In the genomic region with DNA sequence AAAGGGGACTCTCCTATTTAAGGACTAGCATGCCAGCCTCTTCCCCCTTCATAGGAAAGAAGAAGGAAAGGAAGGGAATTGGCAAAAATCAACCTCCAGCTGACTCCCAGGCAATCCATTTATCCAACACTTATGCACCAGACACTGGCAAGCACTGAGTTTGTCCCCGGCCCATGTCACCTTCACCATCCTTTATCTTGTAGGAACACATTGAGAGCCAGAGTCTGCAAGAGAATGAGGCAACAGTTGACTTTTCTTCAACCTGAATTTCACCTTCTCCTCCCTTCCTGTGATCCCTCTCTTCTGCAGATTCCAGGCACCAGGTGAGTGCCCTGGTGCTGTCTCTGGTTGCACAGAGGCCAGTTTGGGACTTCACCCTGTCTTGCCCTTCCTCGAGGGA, we compare ENCODE assay signal across 19 cellular contexts.
A peak's percentile ranks its signal among the peaks of the same experiment; 100 is the strongest.
DNase-seq lines count a peak whose midpoint lies in the region; ATAC-seq, FAIRE-seq and TF ChIP-seq lines count a peak whose summit lies in the region.
"Had no signal": no experiment of that assay in that cellular context is flagged by ENCODE, and none has a peak within 500 bp of the region (broad histone marks: within the 10 kb centered on the region; RNA-seq: fewer than 3 reads in every experiment).

No MANE protein-coding gene starts in this region.

- no peak overlapping the region for H2BK15ac ChIP-seq in H1 (ENCODE audit: low read length)

- CTCF ChIA-PET in H1 (lab: Charles Lee; ENCODE audit: partially characterized antibody) = interaction anchor here (0.6 to 1.2 kb wide), 2 partner anchors 630 to 646 kb away, joined by 3 read pairs; no protein-coding TSS in a partner anchor

- FAIRE-seq in H1 (lab: Jason Lieb, UNC) = no peak
- FAIRE-seq: GM12892 had no signal

- no peak for DNase-seq in right cardiac atrium
- no peak for DNase-seq in heart right ventricle
- no peak for DNase-seq in H1 (ENCODE audit: low read depth in 1 of 2, low spot score in 2 of 2)
- DNase-seq in psoas muscle = no peak
- DNase-seq in stimulated activated effector memory CD8-positive, alpha-beta T cell treated with anti-CD3 and anti-CD28 coated beads, Interleukin-12 subunit alpha, Interleukin-12 subunit beta, amount 100 ng/mL, for 72 hours (ENCODE audit: low spot score in 2 of 2) = no peak
- no peak for DNase-seq in upper lobe of left lung
- DNase-seq in stimulated activated CD4-positive, alpha-beta T cell treated with anti-CD3 and anti-CD28 coated beads, Interleukin-2, amount 100 ng/mL, for 48 hours = no peak
- DNase-seq: 8988T; C1 segment of cervical spinal cord; Calu3; CD4-positive, alpha-beta memory T cell; COR-L47; DMS53; DMS79 treated with DMSO at 0.1 percent for 48 hours; GM23248; H9 had no signal

- H3K4me3 ChIP-seq in right cardiac atrium (ENCODE audit: low read length) (no peak overlapping the region), heart right ventricle (no peak overlapping the region), H1 (ENCODE audit: extremely low read depth in 1 of 4, insufficient read depth in 2 of 4, low read depth in 3 of 4, low read length in 4 of 4) (no peak overlapping the region), psoas muscle (no peak overlapping the region), upper lobe of left lung (no peak overlapping the region)
- H3K4me3 ChIP-seq: GM23248 had no signal

- H3K4me1 ChIP-seq in right cardiac atrium (ENCODE audit: control insufficient read depth, insufficient read depth, low read length) (peaks cover 9% of the 10 kb centered on the region), heart right ventricle (peaks cover 4 to 39% (median 26%) of the 10 kb centered on the region in 9 donors), H1 (replicated peaks in 1 of 4; ENCODE audit: control insufficient read depth in 3 of 4, insufficient read depth in 4 of 4, low read length in 3 of 4) (peaks cover 0 to 3% (median 0%) of the 10 kb centered on the region in 4 experiments; a peak in 3 of 7 replicates), psoas muscle (peaks cover 50% of the 10 kb centered on the region), upper lobe of left lung (peaks cover 0 to 17% (median 2%) of the 10 kb centered on the region in 4 donors)

- no peak for TF ChIP-seq CTCF in heart right ventricle (IDR thresholded peaks at IDR 0.05)
- TF ChIP-seq CTCF in H1 (IDR thresholded peaks at IDR 0.05; ENCODE audit: control extremely low read depth in 1 of 3, insufficient read depth in 1 of 3, low read depth in 1 of 3, low read length in 3 of 3) = no peak
- TF ChIP-seq CTCF in psoas muscle (IDR thresholded peaks at IDR 0.05) = no peak
- no peak for TF ChIP-seq CTCF in upper lobe of left lung (IDR thresholded peaks at IDR 0.05)

- intact Hi-C loops in right cardiac atrium (cut with DNase I) (no loop called here), heart right ventricle (cut with DNase I) (loop anchor here in 1 of 10 donors (5.0 kb wide), 1 partner anchor 42 kb away; no protein-coding TSS in a partner anchor), psoas muscle (cut with DNase I) (loop anchor here in 1 of 2 donors (5.0 kb wide), 2 partner anchors 32 to 53 kb away; no protein-coding TSS in a partner anchor)

- no peak overlapping the region for H4K91ac ChIP-seq in H1 (replicated peaks; ENCODE audit: insufficient read length, low read length)

- H2BK20ac ChIP-seq in H1 (ENCODE audit: low read length) = no peak overlapping the region

- H3K27ac ChIP-seq in right cardiac atrium (ENCODE audit: low read length) (peak overlapping the region; percentile 33), heart right ventricle (no peak overlapping the region), H1 (ENCODE audit: low read depth, low read length) (no peak overlapping the region), psoas muscle (peak overlapping the region; percentile 72), upper lobe of left lung (no peak overlapping the region)
- H3K27ac ChIP-seq: GM23248 had no signal

- H3K79me2 ChIP-seq in H1 (ENCODE audit: control insufficient read depth in 1 of 2, insufficient read depth in 2 of 2, low read length in 2 of 2) = no peaks in the 10 kb centered on the region

- H3K4me2 ChIP-seq in H1 (ENCODE audit: insufficient read depth in 1 of 2, low read depth in 2 of 2, low read length in 2 of 2) = no peak overlapping the region

- H4K5ac ChIP-seq in H1 (ENCODE audit: insufficient read length, low read depth, low read length) = no peak overlapping the region

- no peaks in the 10 kb centered on the region for H3K4me1 Mint-ChIP-seq in stimulated activated effector memory CD8-positive, alpha-beta T cell treated with anti-CD3 and anti-CD28 coated beads, Interleukin-12 subunit alpha, Interleukin-12 subunit beta, amount 100 ng/mL, for 72 hours
- H3K4me1 Mint-ChIP-seq: CD4-positive, alpha-beta memory T cell had no signal

- WGBS in right cardiac atrium = 77% methylated on average over 2 of the region's 2 CpGs
- WGBS in heart right ventricle, 2 donors = 78 to 84% methylated on average over 2 of the region's 2 CpGs
- 96% methylated on average over 2 of the region's 2 CpGs; no CpG with 5 or more reads in 1 of the 2 experiments for WGBS in H1 (ENCODE audit: extremely low coverage in 1 of 2, insufficient coverage in 1 of 2, insufficient read length in 1 of 2, insufficient replicate concordance in 2 of 2, low coverage in 1 of 2, low lambda C conversion rate in 2 of 2, missing lambda C conversion rate in 1 of 2), 2 experiments
- 80 to 94% (median 82%) methylated on average over 2 of the region's 2 CpGs for WGBS in psoas muscle, 3 donors
- 66 to 93% methylated on average over 2 of the region's 2 CpGs for WGBS in upper lobe of left lung, 2 donors

- H3K36me3 ChIP-seq in heart right ventricle (no peaks in the 10 kb centered on the region), H1 (ENCODE audit: control insufficient read depth in 2 of 4, insufficient read depth in 4 of 4, low read length in 3 of 4) (no peaks in the 10 kb centered on the region), psoas muscle (ENCODE audit: insufficient read depth in 1 of 2, low read depth in 1 of 2) (no peaks in the 10 kb centered on the region), upper lobe of left lung (no peaks in the 10 kb centered on the region)

- H4K20me1 ChIP-seq in H1 (replicated peaks in 1 of 2; ENCODE audit: control insufficient read depth in 1 of 2, insufficient read depth in 2 of 2, low read length in 2 of 2) = no peaks in the 10 kb centered on the region

- POLR2A ChIA-PET in H1 (lab: Charles Lee; ENCODE audit: partially characterized antibody) = no interaction called here

- no peak overlapping the region for H3K18ac ChIP-seq in H1 (ENCODE audit: extremely low read depth, low read length)

- 0 out of 2 replicates have a peak overlapping the region, but pooled peaks have one; percentile 6 for H2BK5ac ChIP-seq in H1 (ENCODE audit: low read depth, low read length)

- TF ChIP-seq EP300 in H1 (IDR thresholded peaks at IDR 0.05; ENCODE audit: borderline replicate concordance in 1 of 2, low read depth in 2 of 2, low read length in 2 of 2) (no peak), upper lobe of left lung (IDR thresholded peaks at IDR 0.05) (no peak)

- no peaks in the 10 kb centered on the region for H3K79me1 ChIP-seq in H1 (ENCODE audit: low read depth, low read length)

- H3K56ac ChIP-seq in H1 (replicated peaks; ENCODE audit: insufficient read length, low read depth, low read length) = no peak overlapping the region

- no peak overlapping the region for H3K23ac ChIP-seq in H1 (ENCODE audit: insufficient read length)

- H3K27me3 ChIP-seq in right cardiac atrium (ENCODE audit: control insufficient read depth, insufficient read depth) (no peaks in the 10 kb centered on the region), heart right ventricle (no peaks in the 10 kb centered on the region), H1 (replicated peaks in 1 of 4; ENCODE audit: control insufficient read depth in 3 of 4, extremely low read depth in 1 of 4, insufficient read depth in 3 of 4, low read length in 3 of 4) (no peaks in the 10 kb centered on the region), psoas muscle (ENCODE audit: insufficient read depth in 3 of 3, low read length in 2 of 3) (no peaks in the 10 kb centered on the region), upper lobe of left lung (no peaks in the 10 kb centered on the region)

- no peaks in the 10 kb centered on the region for H3K9me3 ChIP-seq in right cardiac atrium (ENCODE audit: control insufficient read depth, low read length)
- H3K9me3 ChIP-seq in heart right ventricle = no peaks in the 10 kb centered on the region
- H3K9me3 ChIP-seq in H1 (ENCODE audit: insufficient read depth in 2 of 2, low read depth in 1 of 2, low read length in 1 of 2) = no peaks in the 10 kb centered on the region
- no peaks in the 10 kb centered on the region for H3K9me3 ChIP-seq in psoas muscle
- no peaks in the 10 kb centered on the region for H3K9me3 ChIP-seq in upper lobe of left lung

- TF ChIP-seq RAD21 in H1 (IDR thresholded peaks at IDR 0.05 in 1 of 2, conservative IDR thresholded peaks at IDR 0.05 in 1 of 2; ENCODE audit: low read depth in 2 of 2, low read length in 2 of 2) = no peak

- no peak overlapping the region for H3K27ac Mint-ChIP-seq in stimulated activated effector memory CD8-positive, alpha-beta T cell treated with anti-CD3 and anti-CD28 coated beads, Interleukin-12 subunit alpha, Interleukin-12 subunit beta, amount 100 ng/mL, for 72 hours
- H3K27ac Mint-ChIP-seq: CD4-positive, alpha-beta memory T cell; H9 had no signal

- no peak overlapping the region for H4K8ac ChIP-seq in H1 (ENCODE audit: extremely low read depth, insufficient read depth, low read length)

- no peaks in the 10 kb centered on the region for H3K36me3 Mint-ChIP-seq in stimulated activated effector memory CD8-positive, alpha-beta T cell treated with anti-CD3 and anti-CD28 coated beads, Interleukin-12 subunit alpha, Interleukin-12 subunit beta, amount 100 ng/mL, for 72 hours
- H3K36me3 Mint-ChIP-seq: CD4-positive, alpha-beta memory T cell had no signal

- ATAC-seq in right cardiac atrium = no peak
- no peak for ATAC-seq in heart right ventricle
- ATAC-seq in psoas muscle = no peak
- ATAC-seq in stimulated activated effector memory CD8-positive, alpha-beta T cell treated with anti-CD3 and anti-CD28 coated beads, Interleukin-12 subunit alpha, Interleukin-12 subunit beta, amount 100 ng/mL, for 72 hours = peak; percentile 36
- no peak for ATAC-seq in upper lobe of left lung (ENCODE audit: low FRiP score in 2 of 2)
- ATAC-seq in HG03460 (IDR thresholded peaks at IDR 0.05; ENCODE audit: unreplicated experiment) = no peak
- ATAC-seq: HCT116 had no signal

- H3K23me2 ChIP-seq in H1 (ENCODE audit: low read depth, low read length) = no peaks in the 10 kb centered on the region

- H3K9ac ChIP-seq in H1 (replicated peaks in 1 of 4; ENCODE audit: extremely low read depth in 1 of 4, low read depth in 3 of 4, low read length in 3 of 4) = no peak overlapping the region
- H3K9ac ChIP-seq: GM23248 had no signal

- H2BK12ac ChIP-seq in H1 (ENCODE audit: low read depth, low read length) = peak overlapping the region; percentile 5; the same call in 1 of the 2 replicates

- H2BK120ac ChIP-seq in H1 (replicated peaks; ENCODE audit: low read depth, low read length) = no peak overlapping the region

- H3K9me3 Mint-ChIP-seq in stimulated activated effector memory CD8-positive, alpha-beta T cell treated with anti-CD3 and anti-CD28 coated beads, Interleukin-12 subunit alpha, Interleukin-12 subunit beta, amount 100 ng/mL, for 72 hours = no peaks in the 10 kb centered on the region
- H3K9me3 Mint-ChIP-seq: CD4-positive, alpha-beta memory T cell; H9 had no signal

- H3K14ac ChIP-seq in H1 (ENCODE audit: insufficient read length) = no peak overlapping the region

- no peak overlapping the region for H2AFZ ChIP-seq in H1 (ENCODE audit: low read length)
- H2AFZ ChIP-seq: GM23248 had no signal

- TF ChIP-seq POLR2A in H1 (IDR thresholded peaks at IDR 0.05; ENCODE audit: control extremely low read depth in 1 of 2, low read depth in 2 of 2, low read length in 2 of 2) (no peak), upper lobe of left lung (IDR thresholded peaks at IDR 0.05) (no peak)

- no peak overlapping the region for H2AK5ac ChIP-seq in H1 (ENCODE audit: low read depth, low read length)

- H3K4ac ChIP-seq in H1 (replicated peaks; ENCODE audit: insufficient read length, low read depth, low read length) = no peak overlapping the region

- no peak overlapping the region for H3K4me3 Mint-ChIP-seq in stimulated activated effector memory CD8-positive, alpha-beta T cell treated with anti-CD3 and anti-CD28 coated beads, Interleukin-12 subunit alpha, Interleukin-12 subunit beta, amount 100 ng/mL, for 72 hours
- H3K4me3 Mint-ChIP-seq: CD4-positive, alpha-beta memory T cell; H9 had no signal

Comparison
In these comparisons a context has a peak if more than half of its experiments do, and no peak if none do; other contexts are left out.
1. H3K27ac ChIP-seq: peak in right cardiac atrium (single experiment) and psoas muscle (single experiment); none in heart right ventricle (0 of 10), H1 (single experiment) and upper lobe of left lung (0 of 4).